In the genomic region with DNA sequence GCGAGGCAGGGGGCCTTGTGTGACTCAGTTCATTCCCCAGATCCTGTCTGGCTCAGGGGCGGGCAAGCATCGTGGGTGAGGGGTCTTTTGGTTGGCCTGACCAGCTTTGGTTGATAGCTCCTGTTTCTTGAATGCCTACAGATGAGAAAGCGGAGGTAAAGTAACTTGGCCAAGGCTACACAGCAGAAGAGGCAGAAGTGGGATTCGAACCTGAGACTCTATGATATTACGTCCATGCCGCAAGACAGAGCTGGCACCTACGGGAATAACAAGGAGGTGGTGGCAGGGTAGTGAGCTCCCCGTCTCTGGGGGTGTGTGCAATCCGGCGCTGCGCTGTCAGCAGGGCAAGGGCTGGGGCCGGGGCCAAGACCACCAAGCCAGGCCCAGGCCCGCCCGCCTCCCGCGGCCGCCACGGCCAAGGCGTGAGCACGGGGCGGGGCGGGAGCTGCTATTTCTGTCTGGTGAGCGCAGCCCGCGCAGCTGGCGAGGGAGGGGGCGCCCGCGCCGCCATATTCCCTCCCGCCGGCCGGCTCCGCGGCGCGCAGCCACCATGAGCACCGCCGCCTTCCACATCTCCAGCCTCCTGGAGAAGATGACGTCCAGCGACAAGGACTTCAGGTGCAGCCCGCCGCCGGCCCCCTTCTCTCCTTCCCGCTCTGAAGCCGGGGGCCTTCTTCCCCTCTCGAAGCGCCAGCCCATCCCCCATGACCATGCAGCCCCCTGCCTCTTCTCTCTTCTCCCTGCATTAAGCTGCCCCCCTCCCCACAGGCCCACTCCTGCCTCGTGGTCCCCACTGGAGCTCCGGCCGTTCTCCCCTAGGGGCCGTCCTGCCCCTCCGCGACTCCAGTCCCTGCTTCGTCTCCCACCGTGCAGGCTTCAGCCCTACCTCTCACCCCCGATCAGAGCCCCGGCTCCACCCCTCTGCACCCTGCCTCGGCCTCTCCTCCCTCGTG, we compare ENCODE assay signal across 1 cellular context.
TF ChIP-seq lines count a peak whose summit lies in the region.

A gene (plus strand): TSS at position 510 of the 953 bp plus-strand sequence. CDS start 41 bp downstream, at position 551.

TF ChIP-seq in WTC11, 78 proteins besides CTCF, POLR2A, EP300 and RAD21 (continued from another document and continues in another):
- TF ChIP-seq, protein P1, sequence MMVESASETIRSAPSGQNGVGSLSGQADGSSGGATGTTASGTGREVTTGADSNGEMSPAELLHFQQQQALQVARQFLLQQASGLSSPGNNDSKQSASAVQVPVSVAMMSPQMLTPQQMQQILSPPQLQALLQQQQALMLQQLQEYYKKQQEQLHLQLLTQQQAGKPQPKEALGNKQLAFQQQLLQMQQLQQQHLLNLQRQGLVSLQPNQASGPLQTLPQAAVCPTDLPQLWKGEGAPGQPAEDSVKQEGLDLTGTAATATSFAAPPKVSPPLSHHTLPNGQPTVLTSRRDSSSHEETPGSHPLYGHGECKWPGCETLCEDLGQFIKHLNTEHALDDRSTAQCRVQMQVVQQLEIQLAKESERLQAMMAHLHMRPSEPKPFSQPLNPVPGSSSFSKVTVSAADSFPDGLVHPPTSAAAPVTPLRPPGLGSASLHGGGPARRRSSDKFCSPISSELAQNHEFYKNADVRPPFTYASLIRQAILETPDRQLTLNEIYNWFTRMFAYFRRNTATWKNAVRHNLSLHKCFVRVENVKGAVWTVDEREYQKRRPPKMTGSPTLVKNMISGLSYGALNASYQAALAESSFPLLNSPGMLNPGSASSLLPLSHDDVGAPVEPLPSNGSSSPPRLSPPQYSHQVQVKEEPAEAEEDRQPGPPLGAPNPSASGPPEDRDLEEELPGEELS (CRISPR knock-in tag; IDR thresholded peaks at IDR 0.05): no peak
- no peak for TF ChIP-seq FOXP1 (CRISPR knock-in tag; IDR thresholded peaks at IDR 0.05; ENCODE audit: borderline replicate concordance)
- TF ChIP-seq, protein P2, sequence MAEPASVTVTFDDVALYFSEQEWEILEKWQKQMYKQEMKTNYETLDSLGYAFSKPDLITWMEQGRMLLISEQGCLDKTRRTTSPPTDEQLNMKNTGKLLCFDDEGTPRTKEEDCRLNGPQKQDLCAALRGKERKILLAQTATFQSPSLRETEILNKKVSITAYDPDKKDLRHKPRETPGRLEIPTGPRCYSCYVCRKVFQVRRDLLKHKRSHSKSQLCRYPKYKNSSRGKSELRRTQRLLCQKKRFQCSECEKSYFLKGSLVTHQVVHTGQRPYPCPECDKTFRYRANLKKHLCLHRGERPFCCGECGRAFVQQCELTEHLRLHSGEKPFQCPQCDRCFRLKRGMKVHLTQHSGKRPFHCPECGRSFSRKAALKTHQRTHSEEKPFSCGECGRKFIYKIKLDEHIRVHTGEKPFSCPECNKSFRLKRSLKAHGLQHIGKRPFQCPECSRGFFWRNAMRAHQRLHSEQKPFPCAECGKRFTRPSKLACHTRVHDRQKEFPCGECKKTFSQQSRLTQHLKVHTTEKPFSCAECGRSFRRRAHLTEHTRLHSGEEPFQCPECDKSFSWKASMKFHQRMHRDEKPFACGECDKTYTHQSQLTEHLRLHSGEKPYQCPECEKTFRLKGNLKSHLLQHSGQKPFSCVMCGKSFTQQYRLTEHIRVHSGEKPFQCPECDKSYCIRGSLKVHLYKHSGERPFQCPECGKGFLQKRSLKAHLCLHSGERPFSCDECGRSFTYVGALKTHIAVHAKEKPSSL (CRISPR knock-in tag; conservative IDR thresholded peaks at IDR 0.05): no peak
- TF ChIP-seq, protein P3, sequence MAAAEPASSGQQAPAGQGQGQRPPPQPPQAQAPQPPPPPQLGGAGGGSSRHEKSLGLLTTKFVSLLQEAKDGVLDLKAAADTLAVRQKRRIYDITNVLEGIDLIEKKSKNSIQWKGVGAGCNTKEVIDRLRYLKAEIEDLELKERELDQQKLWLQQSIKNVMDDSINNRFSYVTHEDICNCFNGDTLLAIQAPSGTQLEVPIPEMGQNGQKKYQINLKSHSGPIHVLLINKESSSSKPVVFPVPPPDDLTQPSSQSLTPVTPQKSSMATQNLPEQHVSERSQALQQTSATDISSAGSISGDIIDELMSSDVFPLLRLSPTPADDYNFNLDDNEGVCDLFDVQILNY (CRISPR knock-in tag; IDR thresholded peaks at IDR 0.05): peak; percentile 67; the same call in 1 of the 2 replicates
- TF ChIP-seq, protein P4, sequence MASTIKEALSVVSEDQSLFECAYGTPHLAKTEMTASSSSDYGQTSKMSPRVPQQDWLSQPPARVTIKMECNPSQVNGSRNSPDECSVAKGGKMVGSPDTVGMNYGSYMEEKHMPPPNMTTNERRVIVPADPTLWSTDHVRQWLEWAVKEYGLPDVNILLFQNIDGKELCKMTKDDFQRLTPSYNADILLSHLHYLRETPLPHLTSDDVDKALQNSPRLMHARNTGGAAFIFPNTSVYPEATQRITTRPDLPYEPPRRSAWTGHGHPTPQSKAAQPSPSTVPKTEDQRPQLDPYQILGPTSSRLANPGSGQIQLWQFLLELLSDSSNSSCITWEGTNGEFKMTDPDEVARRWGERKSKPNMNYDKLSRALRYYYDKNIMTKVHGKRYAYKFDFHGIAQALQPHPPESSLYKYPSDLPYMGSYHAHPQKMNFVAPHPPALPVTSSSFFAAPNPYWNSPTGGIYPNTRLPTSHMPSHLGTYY (CRISPR knock-in tag; IDR thresholded peaks at IDR 0.05): no peak
- TF ChIP-seq EMX1 (CRISPR knock-in tag; IDR thresholded peaks at IDR 0.05): no peak
- no peak for TF ChIP-seq SOX15 (CRISPR knock-in tag; IDR thresholded peaks at IDR 0.05)
- TF ChIP-seq JAZF1 (CRISPR knock-in tag; IDR thresholded peaks at IDR 0.05): no peak
- no peak for TF ChIP-seq SMAD3 (CRISPR knock-in tag; IDR thresholded peaks at IDR 0.05; ENCODE audit: borderline replicate concordance)
- TF ChIP-seq, protein P5, sequence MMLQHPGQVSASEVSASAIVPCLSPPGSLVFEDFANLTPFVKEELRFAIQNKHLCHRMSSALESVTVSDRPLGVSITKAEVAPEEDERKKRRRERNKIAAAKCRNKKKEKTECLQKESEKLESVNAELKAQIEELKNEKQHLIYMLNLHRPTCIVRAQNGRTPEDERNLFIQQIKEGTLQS (CRISPR knock-in tag; conservative IDR thresholded peaks at IDR 0.05): no peak
- no peak for TF ChIP-seq ELF4 (CRISPR knock-in tag; IDR thresholded peaks at IDR 0.05; ENCODE audit: low read depth)
- no peak for TF ChIP-seq CREM (CRISPR knock-in tag; IDR thresholded peaks at IDR 0.05)
- TF ChIP-seq, protein P6, sequence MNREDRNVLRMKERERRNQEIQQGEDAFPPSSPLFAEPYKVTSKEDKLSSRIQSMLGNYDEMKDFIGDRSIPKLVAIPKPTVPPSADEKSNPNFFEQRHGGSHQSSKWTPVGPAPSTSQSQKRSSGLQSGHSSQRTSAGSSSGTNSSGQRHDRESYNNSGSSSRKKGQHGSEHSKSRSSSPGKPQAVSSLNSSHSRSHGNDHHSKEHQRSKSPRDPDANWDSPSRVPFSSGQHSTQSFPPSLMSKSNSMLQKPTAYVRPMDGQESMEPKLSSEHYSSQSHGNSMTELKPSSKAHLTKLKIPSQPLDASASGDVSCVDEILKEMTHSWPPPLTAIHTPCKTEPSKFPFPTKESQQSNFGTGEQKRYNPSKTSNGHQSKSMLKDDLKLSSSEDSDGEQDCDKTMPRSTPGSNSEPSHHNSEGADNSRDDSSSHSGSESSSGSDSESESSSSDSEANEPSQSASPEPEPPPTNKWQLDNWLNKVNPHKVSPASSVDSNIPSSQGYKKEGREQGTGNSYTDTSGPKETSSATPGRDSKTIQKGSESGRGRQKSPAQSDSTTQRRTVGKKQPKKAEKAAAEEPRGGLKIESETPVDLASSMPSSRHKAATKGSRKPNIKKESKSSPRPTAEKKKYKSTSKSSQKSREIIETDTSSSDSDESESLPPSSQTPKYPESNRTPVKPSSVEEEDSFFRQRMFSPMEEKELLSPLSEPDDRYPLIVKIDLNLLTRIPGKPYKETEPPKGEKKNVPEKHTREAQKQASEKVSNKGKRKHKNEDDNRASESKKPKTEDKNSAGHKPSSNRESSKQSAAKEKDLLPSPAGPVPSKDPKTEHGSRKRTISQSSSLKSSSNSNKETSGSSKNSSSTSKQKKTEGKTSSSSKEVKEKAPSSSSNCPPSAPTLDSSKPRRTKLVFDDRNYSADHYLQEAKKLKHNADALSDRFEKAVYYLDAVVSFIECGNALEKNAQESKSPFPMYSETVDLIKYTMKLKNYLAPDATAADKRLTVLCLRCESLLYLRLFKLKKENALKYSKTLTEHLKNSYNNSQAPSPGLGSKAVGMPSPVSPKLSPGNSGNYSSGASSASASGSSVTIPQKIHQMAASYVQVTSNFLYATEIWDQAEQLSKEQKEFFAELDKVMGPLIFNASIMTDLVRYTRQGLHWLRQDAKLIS (CRISPR knock-in tag; IDR thresholded peaks at IDR 0.05; ENCODE audit: borderline replicate concordance): no peak
- TF ChIP-seq TEAD1 (CRISPR knock-in tag; IDR thresholded peaks at IDR 0.05): no peak
- TF ChIP-seq ZNF121 (CRISPR knock-in tag; IDR thresholded peaks at IDR 0.05): 0 out of 2 replicates have a peak, but pooled peaks have one; percentile 27
- no peak for TF ChIP-seq MXD4 (CRISPR knock-in tag; IDR thresholded peaks at IDR 0.05; ENCODE audit: borderline replicate concordance)
- TF ChIP-seq TP53 (CRISPR knock-in tag; IDR thresholded peaks at IDR 0.05): no peak
- 0 out of 2 replicates have a peak, but pooled peaks have one; percentile 38 for TF ChIP-seq SP1 (CRISPR knock-in tag; conservative IDR thresholded peaks at IDR 0.05)
- TF ChIP-seq, protein P7, sequence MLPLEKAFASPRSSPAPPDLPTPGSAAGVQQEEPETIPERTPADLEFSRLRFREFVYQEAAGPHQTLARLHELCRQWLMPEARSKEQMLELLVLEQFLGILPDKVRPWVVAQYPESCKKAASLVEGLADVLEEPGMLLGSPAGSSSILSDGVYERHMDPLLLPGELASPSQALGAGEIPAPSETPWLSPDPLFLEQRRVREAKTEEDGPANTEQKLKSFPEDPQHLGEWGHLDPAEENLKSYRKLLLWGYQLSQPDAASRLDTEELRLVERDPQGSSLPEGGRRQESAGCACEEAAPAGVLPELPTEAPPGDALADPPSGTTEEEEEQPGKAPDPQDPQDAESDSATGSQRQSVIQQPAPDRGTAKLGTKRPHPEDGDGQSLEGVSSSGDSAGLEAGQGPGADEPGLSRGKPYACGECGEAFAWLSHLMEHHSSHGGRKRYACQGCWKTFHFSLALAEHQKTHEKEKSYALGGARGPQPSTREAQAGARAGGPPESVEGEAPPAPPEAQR (CRISPR knock-in tag; IDR thresholded peaks at IDR 0.05): no peak
- TF ChIP-seq, protein P8, sequence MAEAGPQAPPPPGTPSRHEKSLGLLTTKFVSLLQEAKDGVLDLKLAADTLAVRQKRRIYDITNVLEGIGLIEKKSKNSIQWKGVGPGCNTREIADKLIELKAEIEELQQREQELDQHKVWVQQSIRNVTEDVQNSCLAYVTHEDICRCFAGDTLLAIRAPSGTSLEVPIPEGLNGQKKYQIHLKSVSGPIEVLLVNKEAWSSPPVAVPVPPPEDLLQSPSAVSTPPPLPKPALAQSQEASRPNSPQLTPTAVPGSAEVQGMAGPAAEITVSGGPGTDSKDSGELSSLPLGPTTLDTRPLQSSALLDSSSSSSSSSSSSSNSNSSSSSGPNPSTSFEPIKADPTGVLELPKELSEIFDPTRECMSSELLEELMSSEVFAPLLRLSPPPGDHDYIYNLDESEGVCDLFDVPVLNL (CRISPR knock-in tag; IDR thresholded peaks at IDR 0.05; ENCODE audit: borderline replicate concordance, low read depth): no peak
- TF ChIP-seq, protein P9, sequence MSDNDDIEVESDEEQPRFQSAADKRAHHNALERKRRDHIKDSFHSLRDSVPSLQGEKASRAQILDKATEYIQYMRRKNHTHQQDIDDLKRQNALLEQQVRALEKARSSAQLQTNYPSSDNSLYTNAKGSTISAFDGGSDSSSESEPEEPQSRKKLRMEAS (CRISPR knock-in tag; IDR thresholded peaks at IDR 0.05): peak; percentile 41
- TF ChIP-seq OVOL2 (CRISPR knock-in tag; IDR thresholded peaks at IDR 0.05; ENCODE audit: borderline replicate concordance): no peak
- TF ChIP-seq HMGA2 (CRISPR knock-in tag; IDR thresholded peaks at IDR 0.05): no peak
- TF ChIP-seq, protein P10, sequence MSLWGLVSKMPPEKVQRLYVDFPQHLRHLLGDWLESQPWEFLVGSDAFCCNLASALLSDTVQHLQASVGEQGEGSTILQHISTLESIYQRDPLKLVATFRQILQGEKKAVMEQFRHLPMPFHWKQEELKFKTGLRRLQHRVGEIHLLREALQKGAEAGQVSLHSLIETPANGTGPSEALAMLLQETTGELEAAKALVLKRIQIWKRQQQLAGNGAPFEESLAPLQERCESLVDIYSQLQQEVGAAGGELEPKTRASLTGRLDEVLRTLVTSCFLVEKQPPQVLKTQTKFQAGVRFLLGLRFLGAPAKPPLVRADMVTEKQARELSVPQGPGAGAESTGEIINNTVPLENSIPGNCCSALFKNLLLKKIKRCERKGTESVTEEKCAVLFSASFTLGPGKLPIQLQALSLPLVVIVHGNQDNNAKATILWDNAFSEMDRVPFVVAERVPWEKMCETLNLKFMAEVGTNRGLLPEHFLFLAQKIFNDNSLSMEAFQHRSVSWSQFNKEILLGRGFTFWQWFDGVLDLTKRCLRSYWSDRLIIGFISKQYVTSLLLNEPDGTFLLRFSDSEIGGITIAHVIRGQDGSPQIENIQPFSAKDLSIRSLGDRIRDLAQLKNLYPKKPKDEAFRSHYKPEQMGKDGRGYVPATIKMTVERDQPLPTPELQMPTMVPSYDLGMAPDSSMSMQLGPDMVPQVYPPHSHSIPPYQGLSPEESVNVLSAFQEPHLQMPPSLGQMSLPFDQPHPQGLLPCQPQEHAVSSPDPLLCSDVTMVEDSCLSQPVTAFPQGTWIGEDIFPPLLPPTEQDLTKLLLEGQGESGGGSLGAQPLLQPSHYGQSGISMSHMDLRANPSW (CRISPR knock-in tag; conservative IDR thresholded peaks at IDR 0.05; ENCODE audit: low read depth): no peak
- TF ChIP-seq IRF2 (CRISPR knock-in tag; IDR thresholded peaks at IDR 0.05; ENCODE audit: borderline replicate concordance, low read depth): no peak
- TF ChIP-seq, protein P11, sequence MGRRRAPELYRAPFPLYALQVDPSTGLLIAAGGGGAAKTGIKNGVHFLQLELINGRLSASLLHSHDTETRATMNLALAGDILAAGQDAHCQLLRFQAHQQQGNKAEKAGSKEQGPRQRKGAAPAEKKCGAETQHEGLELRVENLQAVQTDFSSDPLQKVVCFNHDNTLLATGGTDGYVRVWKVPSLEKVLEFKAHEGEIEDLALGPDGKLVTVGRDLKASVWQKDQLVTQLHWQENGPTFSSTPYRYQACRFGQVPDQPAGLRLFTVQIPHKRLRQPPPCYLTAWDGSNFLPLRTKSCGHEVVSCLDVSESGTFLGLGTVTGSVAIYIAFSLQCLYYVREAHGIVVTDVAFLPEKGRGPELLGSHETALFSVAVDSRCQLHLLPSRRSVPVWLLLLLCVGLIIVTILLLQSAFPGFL (CRISPR knock-in tag; IDR thresholded peaks at IDR 0.05; ENCODE audit: borderline replicate concordance): no peak
- no peak for TF ChIP-seq JUN (CRISPR knock-in tag; IDR thresholded peaks at IDR 0.05)
- no peak for TF ChIP-seq RELA (CRISPR knock-in tag; IDR thresholded peaks at IDR 0.05; ENCODE audit: borderline replicate concordance)
- TF ChIP-seq ZNF416 (CRISPR knock-in tag; IDR thresholded peaks at IDR 0.05): no peak
- TF ChIP-seq PRRX2 (CRISPR knock-in tag; IDR thresholded peaks at IDR 0.05): no peak
- TF ChIP-seq CBFB (CRISPR knock-in tag; IDR thresholded peaks at IDR 0.05; ENCODE audit: low read depth): no peak
- TF ChIP-seq, protein P12, sequence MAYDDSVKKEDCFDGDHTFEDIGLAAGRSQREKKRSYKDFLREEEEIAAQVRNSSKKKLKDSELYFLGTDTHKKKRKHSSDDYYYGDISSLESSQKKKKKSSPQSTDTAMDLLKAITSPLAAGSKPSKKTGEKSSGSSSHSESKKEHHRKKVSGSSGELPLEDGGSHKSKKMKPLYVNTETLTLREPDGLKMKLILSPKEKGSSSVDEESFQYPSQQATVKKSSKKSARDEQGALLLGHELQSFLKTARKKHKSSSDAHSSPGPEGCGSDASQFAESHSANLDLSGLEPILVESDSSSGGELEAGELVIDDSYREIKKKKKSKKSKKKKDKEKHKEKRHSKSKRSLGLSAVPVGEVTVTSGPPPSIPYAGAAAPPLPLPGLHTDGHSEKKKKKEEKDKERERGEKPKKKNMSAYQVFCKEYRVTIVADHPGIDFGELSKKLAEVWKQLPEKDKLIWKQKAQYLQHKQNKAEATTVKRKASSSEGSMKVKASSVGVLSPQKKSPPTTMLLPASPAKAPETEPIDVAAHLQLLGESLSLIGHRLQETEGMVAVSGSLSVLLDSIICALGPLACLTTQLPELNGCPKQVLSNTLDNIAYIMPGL (CRISPR knock-in tag; IDR thresholded peaks at IDR 0.05): peak; percentile 66; the same call in 1 of the 2 replicates
